19 cellular contexts compared by ENCODE assay signal in the genomic region with DNA sequence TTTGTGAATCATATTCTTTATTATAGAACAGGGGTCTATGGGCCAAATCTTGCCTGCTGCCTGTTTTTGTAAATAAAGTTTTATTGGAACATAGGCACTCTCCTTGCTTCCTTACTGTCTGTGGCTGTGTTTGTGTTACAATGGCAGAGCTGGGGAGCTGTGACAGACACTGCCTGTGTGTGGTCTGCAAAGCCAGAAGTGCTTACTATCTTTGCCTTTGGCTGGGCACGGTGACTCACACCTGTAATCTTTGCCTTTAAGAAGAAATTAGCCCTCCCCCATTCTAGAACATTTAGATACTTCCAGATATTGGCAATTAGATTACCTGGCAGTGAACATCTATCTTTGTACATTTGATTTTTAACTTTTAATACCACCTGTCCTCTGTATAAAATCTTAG.
DNase-seq lines count a peak whose midpoint lies in the region; ATAC-seq, FAIRE-seq and TF ChIP-seq lines count a peak whose summit lies in the region.
"Had no signal": no experiment of that assay in that cellular context is flagged by ENCODE, and none has a peak within 500 bp of the region (broad histone marks: within the 10 kb centered on the region; RNA-seq: fewer than 3 reads in every experiment).

No MANE protein-coding gene starts in this region.

- in situ Hi-C loops in GM12878 (cut with MboI) = no loop called here

- no peaks in the 10 kb centered on the region; a peak in 1 of 4 replicates for H3K27me3 ChIP-seq in GM12878 (replicated peaks in 1 of 2; ENCODE audit: control insufficient read depth in 2 of 2, insufficient read depth in 2 of 2, low read length in 1 of 2)
- no peaks in the 10 kb centered on the region for H3K27me3 ChIP-seq in kidney epithelial cell (ENCODE audit: control insufficient read depth, insufficient read depth, low read length)
- no peaks in the 10 kb centered on the region for H3K27me3 ChIP-seq in right cardiac atrium (ENCODE audit: control insufficient read depth, insufficient read depth)

- peak; percentile 40 for DNase-seq in A172 (ENCODE audit: low spot score)
- peak; percentile 26 for DNase-seq in LHCN-M2 (ENCODE audit: low read depth)
- no peak for DNase-seq in GM12878 (ENCODE audit: low read depth, low spot score)
- peak; percentile 42 for DNase-seq in kidney epithelial cell (ENCODE audit: low read depth)
- no peak for DNase-seq in RWPE1 (ENCODE audit: low spot score)
- no peak for DNase-seq in DMS53 (lab: John Stamatoyannopoulos, UW)
- DNase-seq in right cardiac atrium = no peak
- DNase-seq in cortex of kidney (lab: John Stamatoyannopoulos, UW) = no peak
- DNase-seq: 8988T, H9, KG1, MM.1S, NCI-H1105, NCI-H1694 treated with DMSO at 0.1 percent for 48 hours, NCI-H2171, NCI-H82 had no signal

- no peaks in the 10 kb centered on the region for H3K79me2 ChIP-seq in GM12878 (ENCODE audit: control insufficient read depth, insufficient read depth, low read length)

- RAD21 ChIA-PET in GM12878 (lab: Charles Lee; ENCODE audit: unreplicated experiment) = no interaction called here

- CTCF ChIA-PET in GM12878 (lab: Yijun Ruan, JAX) = no interaction called here
- CTCF ChIA-PET in RWPE1 (lab: Yijun Ruan, JAX) = interaction anchor here (0.7 kb wide), 1 partner anchor 29 kb away, joined by 5 read pairs; no protein-coding TSS in a partner anchor

- no TSS peak for BruUV-seq in GM12878 (replicated peaks; lab: Mats Ljungman, UMichigan)

- no peak for FAIRE-seq in GM12878 (lab: Jason Lieb, UNC)
- FAIRE-seq: G401.6, GM12892 had no signal

- ATAC-seq in GM12878 (no peak), right cardiac atrium (no peak)

- no peak for TF ChIP-seq CTCF in GM12878 (IDR thresholded peaks at IDR 0.05 in 2 of 3, conservative IDR thresholded peaks at IDR 0.05 in 1 of 3; ENCODE audit: control insufficient read depth in 2 of 3, extremely low read depth in 1 of 3, insufficient read depth in 1 of 3, low read depth in 3 of 3, low read length in 3 of 3)
- TF ChIP-seq CTCF in kidney epithelial cell (IDR thresholded peaks at IDR 0.05; ENCODE audit: insufficient read depth, low read length, poor library complexity, severe bottlenecking) = no peak
- TF ChIP-seq CTCF in RWPE1 (conservative IDR thresholded peaks at IDR 0.05; ENCODE audit: low read depth) = no peak

- H3K27ac ChIP-seq in GM12878 (ENCODE audit: control insufficient read depth, insufficient read depth) = no peak overlapping the region
- H3K27ac ChIP-seq in RWPE1 = no peak overlapping the region
- H3K27ac ChIP-seq in right cardiac atrium (ENCODE audit: low read length) = no peak overlapping the region

- H3K4me1 ChIP-seq in GM12878 (ENCODE audit: control insufficient read depth, insufficient read depth, low read length) (no peaks in the 10 kb centered on the region), right cardiac atrium (ENCODE audit: control insufficient read depth, insufficient read depth, low read length) (no peaks in the 10 kb centered on the region)
- H3K4me1 ChIP-seq: Caco-2 had no signal

- WGBS in GM12878 (ENCODE audit: insufficient coverage, insufficient replicate concordance, low lambda C conversion rate, missing lambda C conversion rate) = 45% methylated on average over 1 of the region's 1 CpG
- WGBS in right cardiac atrium = 41% methylated on average over 1 of the region's 1 CpG

- no peak for TF ChIP-seq POLR2A in GM12878 (IDR thresholded peaks at IDR 0.05; ENCODE audit: low read depth, low read length)

- SMC1A ChIA-PET in GM12878 (lab: Charles Lee; ENCODE audit: uncharacterized antibody, unreplicated experiment) = no interaction called here

- intact Hi-C loops in GM12878 (cut with micrococcal nuclease; ENCODE audit: unreplicated experiment) = no loop called here
- intact Hi-C loops in right cardiac atrium (cut with DNase I) = no loop called here

- H3K9me3 ChIP-seq in GM12878 (replicated peaks; ENCODE audit: control insufficient read depth, insufficient read depth, low read length) (no peaks in the 10 kb centered on the region), right cardiac atrium (ENCODE audit: control insufficient read depth, low read length) (no peaks in the 10 kb centered on the region)
- H3K9me3 ChIP-seq: Caco-2 had no signal

- H2AFZ ChIP-seq in GM12878 (ENCODE audit: control insufficient read depth, low read depth, low read length) = no peak overlapping the region

- no peak overlapping the region for H3K4me2 ChIP-seq in GM12878 (ENCODE audit: control insufficient read depth, insufficient read depth)

- POLR2A ChIA-PET in GM12878 (lab: Charles Lee) = no interaction called here
- POLR2A ChIA-PET in RWPE1 (lab: Yijun Ruan, JAX; ENCODE audit: low non-redundant PET) = no interaction called here

- H3K4me3 ChIP-seq in GM12878 = no peak overlapping the region
- H3K4me3 ChIP-seq in kidney epithelial cell (ENCODE audit: low read depth, low read length) = no peak overlapping the region
- no peak overlapping the region for H3K4me3 ChIP-seq in right cardiac atrium (ENCODE audit: low read length)

- H3K36me3 ChIP-seq in GM12878 (ENCODE audit: control insufficient read depth in 2 of 2, insufficient read depth in 2 of 2, low read length in 1 of 2) = no peaks in the 10 kb centered on the region
- no peaks in the 10 kb centered on the region for H3K36me3 ChIP-seq in kidney epithelial cell (ENCODE audit: control insufficient read depth, insufficient read depth, low read length)

- no peak overlapping the region for H3K9ac ChIP-seq in GM12878 (ENCODE audit: control insufficient read depth, insufficient read depth, low read length)

- no peak for TF ChIP-seq RAD21 in GM12878 (IDR thresholded peaks at IDR 0.05; ENCODE audit: insufficient read depth, low read depth, low read length)

- no peak for TF ChIP-seq EP300 in GM12878 (IDR thresholded peaks at IDR 0.05; ENCODE audit: borderline replicate concordance in 1 of 2, control insufficient read depth in 1 of 2, low read depth in 2 of 2, low read length in 2 of 2)

- H4K20me1 ChIP-seq in GM12878 (ENCODE audit: control insufficient read depth, insufficient read depth) = no peaks in the 10 kb centered on the region

TF ChIP-seq in GM12878, 131 proteins besides CTCF, POLR2A, EP300 and RAD21:
- TF ChIP-seq, protein P1, sequence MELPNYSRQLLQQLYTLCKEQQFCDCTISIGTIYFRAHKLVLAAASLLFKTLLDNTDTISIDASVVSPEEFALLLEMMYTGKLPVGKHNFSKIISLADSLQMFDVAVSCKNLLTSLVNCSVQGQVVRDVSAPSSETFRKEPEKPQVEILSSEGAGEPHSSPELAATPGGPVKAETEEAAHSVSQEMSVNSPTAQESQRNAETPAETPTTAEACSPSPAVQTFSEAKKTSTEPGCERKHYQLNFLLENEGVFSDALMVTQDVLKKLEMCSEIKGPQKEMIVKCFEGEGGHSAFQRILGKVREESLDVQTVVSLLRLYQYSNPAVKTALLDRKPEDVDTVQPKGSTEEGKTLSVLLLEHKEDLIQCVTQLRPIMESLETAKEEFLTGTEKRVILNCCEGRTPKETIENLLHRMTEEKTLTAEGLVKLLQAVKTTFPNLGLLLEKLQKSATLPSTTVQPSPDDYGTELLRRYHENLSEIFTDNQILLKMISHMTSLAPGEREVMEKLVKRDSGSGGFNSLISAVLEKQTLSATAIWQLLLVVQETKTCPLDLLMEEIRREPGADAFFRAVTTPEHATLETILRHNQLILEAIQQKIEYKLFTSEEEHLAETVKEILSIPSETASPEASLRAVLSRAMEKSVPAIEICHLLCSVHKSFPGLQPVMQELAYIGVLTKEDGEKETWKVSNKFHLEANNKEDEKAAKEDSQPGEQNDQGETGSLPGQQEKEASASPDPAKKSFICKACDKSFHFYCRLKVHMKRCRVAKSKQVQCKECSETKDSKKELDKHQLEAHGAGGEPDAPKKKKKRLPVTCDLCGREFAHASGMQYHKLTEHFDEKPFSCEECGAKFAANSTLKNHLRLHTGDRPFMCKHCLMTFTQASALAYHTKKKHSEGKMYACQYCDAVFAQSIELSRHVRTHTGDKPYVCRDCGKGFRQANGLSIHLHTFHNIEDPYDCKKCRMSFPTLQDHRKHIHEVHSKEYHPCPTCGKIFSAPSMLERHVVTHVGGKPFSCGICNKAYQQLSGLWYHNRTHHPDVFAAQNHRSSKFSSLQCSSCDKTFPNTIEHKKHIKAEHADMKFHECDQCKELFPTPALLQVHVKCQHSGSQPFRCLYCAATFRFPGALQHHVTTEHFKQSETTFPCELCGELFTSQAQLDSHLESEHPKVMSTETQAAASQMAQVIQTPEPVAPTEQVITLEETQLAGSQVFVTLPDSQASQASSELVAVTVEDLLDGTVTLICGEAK (IDR thresholded peaks at IDR 0.05; ENCODE audit: borderline replicate concordance) = peak; percentile 48; the same call in 1 of the 2 replicates
- TF ChIP-seq SUZ12 (IDR thresholded peaks at IDR 0.05; ENCODE audit: unreplicated experiment) = no peak
TF ChIP-seq in GM12878: peak in this region for 1.

Comparison
In these comparisons a context has a peak if more than half of its experiments do, and no peak if none do; other contexts are left out.
1. DNase-seq: peak in A172 (single experiment), LHCN-M2 (single experiment) and kidney epithelial cell (single experiment); none in GM12878 (single experiment), RWPE1 (single experiment), DMS53 (single experiment), right cardiac atrium (0 of 3) and cortex of kidney (single experiment).